Comparison of ENCODE assay signal across 1 cellular context in the genomic region with DNA sequence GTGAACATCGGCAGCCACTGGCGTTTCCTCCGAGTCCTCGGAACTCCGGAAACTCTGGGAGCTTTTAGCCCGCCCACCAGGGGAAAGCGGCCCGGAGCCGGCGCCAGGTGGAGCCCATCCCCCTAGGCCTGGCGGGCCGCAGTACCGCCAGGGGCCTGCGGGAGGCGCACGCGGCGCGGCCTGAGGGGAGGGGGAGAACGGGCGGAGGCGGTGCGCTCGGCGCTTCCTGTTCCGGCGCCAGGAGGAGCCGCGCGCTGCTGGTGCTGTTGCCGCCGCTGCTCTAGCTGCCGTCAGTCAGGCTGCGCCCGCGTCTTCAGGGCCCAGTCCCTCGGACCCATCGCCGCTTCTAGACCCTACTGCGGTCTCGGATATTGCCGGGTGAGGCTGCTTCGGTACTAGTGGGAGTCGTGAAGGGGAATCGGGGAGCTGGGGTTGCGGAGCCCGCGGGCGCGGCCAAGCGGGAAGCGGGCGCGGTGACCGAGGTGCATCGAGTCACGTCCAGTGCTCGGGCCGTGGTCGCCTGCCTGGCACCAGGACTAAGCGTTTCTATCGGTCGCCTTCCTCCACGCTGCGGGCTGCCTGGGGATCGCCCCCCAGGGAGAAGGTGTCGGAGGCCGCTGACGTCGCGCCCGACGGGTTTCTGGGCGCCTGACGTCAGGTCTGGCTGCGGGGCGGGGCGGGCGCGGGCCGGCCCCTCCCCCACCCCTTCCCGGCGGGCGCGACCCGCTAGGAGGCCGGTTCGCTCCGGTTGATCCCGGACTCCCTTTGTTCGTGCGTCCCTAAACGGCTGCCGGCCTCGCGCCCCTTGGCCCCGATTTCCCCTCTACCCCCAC.
TF ChIP-seq lines count a peak whose summit lies in the region.

Gene MAPK1IP1L (plus strand): TSS at position 222 of the 833 bp plus-strand sequence. CDS start 10,037 bp downstream, outside the sequence.

TF ChIP-seq in K562, 482 proteins besides CTCF, POLR2A, EP300 and RAD21 (continued from another document):
- TF ChIP-seq ZNF639 (CRISPR knock-in tag; conservative IDR thresholded peaks at IDR 0.05 in 1 of 2, IDR thresholded peaks at IDR 0.05 in 1 of 2): peak in 1 of 2 experiments; percentile 82; a peak in 2 of 4 replicates
- TF ChIP-seq CHD7 (IDR thresholded peaks at IDR 0.05; ENCODE audit: low read depth, low read length): no peak
- no peak for TF ChIP-seq PHTF2 (CRISPR knock-in tag; IDR thresholded peaks at IDR 0.05)
- TF ChIP-seq NCOA6 (IDR thresholded peaks at IDR 0.05): no peak
- TF ChIP-seq XRCC4 (IDR thresholded peaks at IDR 0.05; ENCODE audit: extremely low read depth, insufficient read depth, insufficient read length): no peak
- peak; percentile 49 for TF ChIP-seq NCOR1 (IDR thresholded peaks at IDR 0.05)
- no peak for TF ChIP-seq ZNF586 (CRISPR knock-in tag; conservative IDR thresholded peaks at IDR 0.05)
- no peak for TF ChIP-seq HNRNPL (IDR thresholded peaks at IDR 0.05; ENCODE audit: low read depth, low read length)
- TF ChIP-seq SNRNP70 (optimal IDR thresholded peaks at IDR 0.05; ENCODE audit: low read depth, low read length): no peak
- TF ChIP-seq, protein P1, sequence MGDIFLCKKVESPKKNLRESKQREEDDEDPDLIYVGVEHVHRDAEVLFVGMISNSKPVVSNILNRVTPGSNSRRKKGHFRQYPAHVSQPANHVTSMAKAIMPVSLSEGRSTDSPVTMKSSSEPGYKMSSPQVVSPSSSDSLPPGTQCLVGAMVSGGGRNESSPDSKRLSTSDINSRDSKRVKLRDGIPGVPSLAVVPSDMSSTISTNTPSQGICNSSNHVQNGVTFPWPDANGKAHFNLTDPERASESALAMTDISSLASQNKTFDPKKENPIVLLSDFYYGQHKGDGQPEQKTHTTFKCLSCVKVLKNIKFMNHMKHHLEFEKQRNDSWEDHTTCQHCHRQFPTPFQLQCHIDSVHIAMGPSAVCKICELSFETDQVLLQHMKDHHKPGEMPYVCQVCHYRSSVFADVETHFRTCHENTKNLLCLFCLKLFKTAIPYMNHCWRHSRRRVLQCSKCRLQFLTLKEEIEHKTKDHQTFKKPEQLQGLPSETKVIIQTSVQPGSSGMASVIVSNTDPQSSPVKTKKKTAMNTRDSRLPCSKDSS (IDR thresholded peaks at IDR 0.05; ENCODE audit: low read depth, partially characterized antibody): no peak
- TF ChIP-seq L3MBTL2 (IDR thresholded peaks at IDR 0.05): no peak
- TF ChIP-seq, protein P2, sequence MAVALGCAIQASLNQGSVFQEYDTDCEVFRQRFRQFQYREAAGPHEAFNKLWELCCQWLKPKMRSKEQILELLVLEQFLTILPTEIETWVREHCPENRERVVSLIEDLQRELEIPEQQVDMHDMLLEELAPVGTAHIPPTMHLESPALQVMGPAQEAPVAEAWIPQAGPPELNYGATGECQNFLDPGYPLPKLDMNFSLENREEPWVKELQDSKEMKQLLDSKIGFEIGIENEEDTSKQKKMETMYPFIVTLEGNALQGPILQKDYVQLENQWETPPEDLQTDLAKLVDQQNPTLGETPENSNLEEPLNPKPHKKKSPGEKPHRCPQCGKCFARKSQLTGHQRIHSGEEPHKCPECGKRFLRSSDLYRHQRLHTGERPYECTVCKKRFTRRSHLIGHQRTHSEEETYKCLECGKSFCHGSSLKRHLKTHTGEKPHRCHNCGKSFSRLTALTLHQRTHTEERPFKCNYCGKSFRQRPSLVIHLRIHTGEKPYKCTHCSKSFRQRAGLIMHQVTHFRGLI (CRISPR knock-in tag; IDR thresholded peaks at IDR 0.05): no peak
- TF ChIP-seq SIN3A (IDR thresholded peaks at IDR 0.05; ENCODE audit: borderline replicate concordance in 2 of 2, control insufficient read depth in 1 of 2, low read depth in 2 of 2, low read length in 2 of 2): peak in 1 of 2 experiments; percentile 60; a peak in 1 of 4 replicates
- TF ChIP-seq PHF20 (IDR thresholded peaks at IDR 0.05; ENCODE audit: partially characterized antibody): peak; percentile 85
- TF ChIP-seq TARDBP (IDR thresholded peaks at IDR 0.05): peak; percentile 53; the same call in 1 of the 2 replicates
- TF ChIP-seq RBM14 (IDR thresholded peaks at IDR 0.05; ENCODE audit: borderline replicate concordance, insufficient read depth, low read depth, low read length): no peak
- 0 out of 2 replicates have a peak, but pooled peaks have one; percentile 40 for TF ChIP-seq CEBPZ (IDR thresholded peaks at IDR 0.05; ENCODE audit: borderline replicate concordance, low read depth, low read length)
- no peak for TF ChIP-seq ZNF431 (CRISPR knock-in tag; IDR thresholded peaks at IDR 0.05)
- TF ChIP-seq MEF2A (IDR thresholded peaks at IDR 0.05; ENCODE audit: control insufficient read depth, low read depth, low read length): no peak
- peak; percentile 83 for TF ChIP-seq BRD4 (IDR thresholded peaks at IDR 0.05)
